1 cellular context compared by ENCODE assay signal in genomic region chr12:113238309-113238708, GRCh38.
A peak's percentile ranks its signal among the peaks of the same experiment; 100 is the strongest.
TF ChIP-seq lines count a peak whose summit lies in the region.

No MANE protein-coding gene starts in this region.

TF ChIP-seq in K562, 482 proteins besides CTCF, POLR2A, EP300 and RAD21 (continued from another document and continues in another):
- TF ChIP-seq MLLT1 (IDR thresholded peaks at IDR 0.05) (no peak), CTCFL (IDR thresholded peaks at IDR 0.05; ENCODE audit: borderline replicate concordance, insufficient read depth, low read depth, low read length, poor library complexity, severe bottlenecking) (no peak), ZFX (CRISPR knock-in tag; IDR thresholded peaks at IDR 0.05) (peak; percentile 47; the same call in 1 of the 2 replicates), FOXJ3 (CRISPR knock-in tag; IDR thresholded peaks at IDR 0.05) (no peak), ZNF140 (CRISPR knock-in tag; IDR thresholded peaks at IDR 0.05) (no peak), KDM5B (IDR thresholded peaks at IDR 0.05; ENCODE audit: insufficient replicate concordance, low read depth, low read length) (no peak), CHD4 (IDR thresholded peaks at IDR 0.05; ENCODE audit: insufficient read depth, insufficient replicate concordance, low read depth, low read length, poor library complexity, severe bottlenecking) (no peak), SMARCA4 (IDR thresholded peaks at IDR 0.05) (peak; percentile 68), HDAC1 (IDR thresholded peaks at IDR 0.05) (peak in 1 of 2 experiments; percentile 72; a peak in 2 of 4 replicates), USF2 (CRISPR knock-in tag; IDR thresholded peaks at IDR 0.05) (0 out of 2 replicates have a peak, but pooled peaks have one; percentile 30), KDM4B (IDR thresholded peaks at IDR 0.05; ENCODE audit: borderline replicate concordance in 2 of 2, low read depth in 1 of 2) (no peak), CBX2 (IDR thresholded peaks at IDR 0.05; ENCODE audit: insufficient read depth, low read length, poor library complexity, severe bottlenecking) (no peak), RBM22 (IDR thresholded peaks at IDR 0.05; ENCODE audit: low read depth, low read length, poor library complexity, severe bottlenecking) (no peak), TFE3 (CRISPR knock-in tag; IDR thresholded peaks at IDR 0.05) (no peak), TCF3 (CRISPR knock-in tag; IDR thresholded peaks at IDR 0.05) (peak; percentile 84), EP400 (IDR thresholded peaks at IDR 0.05) (peak; percentile 59), PBX2 (CRISPR knock-in tag; IDR thresholded peaks at IDR 0.05; ENCODE audit: low read depth) (no peak), PBX2 (tag; conservative IDR thresholded peaks at IDR 0.05; ENCODE audit: low read depth) (0 out of 2 replicates have a peak, but pooled peaks have one; percentile 38), CTBP1 (IDR thresholded peaks at IDR 0.05; ENCODE audit: borderline replicate concordance) (peak; percentile 85), ZNF639 (CRISPR knock-in tag; conservative IDR thresholded peaks at IDR 0.05 in 1 of 2, IDR thresholded peaks at IDR 0.05 in 1 of 2) (no peak), KLF16 (IDR thresholded peaks at IDR 0.05) (0 out of 2 replicates have a peak, but pooled peaks have one; percentile 17), FOXA3 (CRISPR knock-in tag; conservative IDR thresholded peaks at IDR 0.05 in 1 of 2, IDR thresholded peaks at IDR 0.05 in 1 of 2) (peak; percentile 23 to 89; a peak in 2 of 4 replicates), ZFPM2 (CRISPR knock-in tag; IDR thresholded peaks at IDR 0.05) (no peak), ZNF316 (IDR thresholded peaks at IDR 0.05) (no peak), SIX5 (IDR thresholded peaks at IDR 0.05; ENCODE audit: borderline replicate concordance in 1 of 2, insufficient read depth in 1 of 2, low read depth in 1 of 2, low read length in 2 of 2) (no peak), BHLHE40 (IDR thresholded peaks at IDR 0.05; ENCODE audit: low read length) (peak; percentile 38; the same call in 1 of the 2 replicates), THRB (CRISPR knock-in tag; conservative IDR thresholded peaks at IDR 0.05) (no peak), TGIF2 (CRISPR knock-in tag; IDR thresholded peaks at IDR 0.05) (no peak), RBM34 (IDR thresholded peaks at IDR 0.05; ENCODE audit: borderline replicate concordance, insufficient read depth, low read length) (no peak), GTF2F1 (IDR thresholded peaks at IDR 0.05; ENCODE audit: low read depth, low read length) (no peak), SETDB1 (IDR thresholded peaks at IDR 0.05; ENCODE audit: low read length) (no peak), GABPB2 (CRISPR knock-in tag; conservative IDR thresholded peaks at IDR 0.05) (no peak), ARHGAP35 (IDR thresholded peaks at IDR 0.05; ENCODE audit: partially characterized antibody) (no peak), CAMTA2 (CRISPR knock-in tag; conservative IDR thresholded peaks at IDR 0.05) (no peak), ZNF263 (CRISPR knock-in tag; IDR thresholded peaks at IDR 0.05; ENCODE audit: borderline replicate concordance) (0 out of 2 replicates have a peak, but pooled peaks have one; percentile 44), CREB5 (CRISPR knock-in tag; IDR thresholded peaks at IDR 0.05) (no peak), STAT5A (IDR thresholded peaks at IDR 0.05; ENCODE audit: borderline replicate concordance, low read length) (no peak), ATF7 (IDR thresholded peaks at IDR 0.05) (no peak), KHSRP (IDR thresholded peaks at IDR 0.05) (no peak), ZEB2 (IDR thresholded peaks at IDR 0.05) (peak; percentile 91), ELK3 (CRISPR knock-in tag; IDR thresholded peaks at IDR 0.05) (no peak), TEAD4 (IDR thresholded peaks at IDR 0.05; ENCODE audit: low read length) (peak; percentile 64; the same call in 1 of the 2 replicates), TEAD4 (CRISPR knock-in tag; IDR thresholded peaks at IDR 0.05; ENCODE audit: borderline replicate concordance) (no peak), ZNF280A (IDR thresholded peaks at IDR 0.05; ENCODE audit: low read depth, partially characterized antibody) (no peak), ZBED1 (IDR thresholded peaks at IDR 0.05) (no peak), POLR2B (IDR thresholded peaks at IDR 0.05; ENCODE audit: low read depth, partially characterized antibody) (no peak), EGR1 (conservative IDR thresholded peaks at IDR 0.05) (peak; percentile 36), CBX5 (IDR thresholded peaks at IDR 0.05; ENCODE audit: borderline replicate concordance, low read depth) (no peak), MITF (IDR thresholded peaks at IDR 0.05) (no peak), TRIM24 (IDR thresholded peaks at IDR 0.05) (0 out of 4 replicates have a peak, but pooled peaks of 1 of the 2 experiments have one; percentile 41), ERF (CRISPR knock-in tag; IDR thresholded peaks at IDR 0.05) (no peak), MXI1 (IDR thresholded peaks at IDR 0.05; ENCODE audit: low read depth, low read length) (peak; percentile 42; the same call in 1 of the 2 replicates)
